8 cellular contexts compared by ENCODE assay signal in the genomic region with DNA sequence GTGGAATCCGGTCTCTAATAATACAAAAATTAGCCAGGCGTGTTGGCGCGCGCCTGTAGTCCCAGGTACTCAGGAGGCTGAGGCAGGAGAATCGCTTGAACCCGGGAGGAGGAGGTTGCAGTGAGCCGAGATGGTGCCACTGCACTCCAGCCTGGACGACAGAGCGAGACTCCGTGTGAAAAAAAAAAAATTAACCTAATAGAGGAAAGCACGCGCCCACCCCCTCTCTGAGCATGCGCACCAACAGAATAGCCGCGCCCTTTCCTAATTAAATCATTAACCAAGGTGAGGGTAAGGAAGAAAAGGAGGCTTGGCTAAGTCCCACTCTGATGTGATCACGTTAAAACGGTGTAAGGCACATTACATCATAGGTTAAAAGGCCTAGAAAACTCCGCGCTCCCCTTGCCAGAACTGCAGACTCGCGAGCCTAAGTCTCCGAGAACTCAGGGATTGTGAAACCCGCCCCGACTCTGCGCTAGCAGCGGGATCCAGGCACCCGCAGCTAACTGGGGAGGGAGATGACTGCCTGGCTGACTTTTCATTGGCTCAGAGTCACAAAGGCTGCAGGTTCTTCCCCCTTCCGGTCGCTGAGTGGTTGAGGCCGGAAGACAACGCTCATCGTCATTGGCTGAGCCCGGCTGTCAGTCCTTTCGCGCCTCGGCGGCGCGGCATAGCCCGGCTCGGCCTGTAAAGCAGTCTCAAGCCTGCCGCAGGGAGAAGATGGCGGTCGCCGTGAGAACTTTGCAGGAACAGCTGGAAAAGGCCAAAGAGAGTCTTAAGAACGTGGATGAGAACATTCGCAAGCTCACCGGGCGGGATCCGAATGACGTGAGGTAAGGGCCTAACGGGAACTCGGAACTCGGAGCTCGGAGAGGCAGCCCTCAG. TPM values are rescaled to one million over a fixed set of nuclear protein-coding genes. Genes with fewer than 3 reads are reported as not detected.
DNase-seq lines count a peak whose midpoint lies in the region; ATAC-seq and TF ChIP-seq lines count a peak whose summit lies in the region.

A gene (plus strand): TSS at position 695 of the 885 bp plus-strand sequence. CDS start 26 bp downstream, at position 721.

- no peaks in the 10 kb centered on the region for H3K27me3 ChIP-seq in fibroblast of lung (ENCODE audit: control insufficient read depth, insufficient read depth, low read length)
- H3K27me3 ChIP-seq in naive thymus-derived CD4-positive, alpha-beta T cell (ENCODE audit: control insufficient read depth in 2 of 2, insufficient read depth in 2 of 2, low read length in 2 of 2): no peaks in the 10 kb centered on the region

- peak within 1 kb of the TSS; percentile 93 for H3K27ac ChIP-seq in RWPE1
- H3K27ac ChIP-seq in fibroblast of lung (ENCODE audit: insufficient read depth, low read length): peak within 1 kb of the TSS; percentile 96
- H3K27ac ChIP-seq in naive thymus-derived CD4-positive, alpha-beta T cell (ENCODE audit: low read depth, low read length): peak within 1 kb of the TSS; percentile 90

- peak within 1 kb of the TSS; percentile 92 for H3K4me3 Mint-ChIP-seq in activated T-helper 17 cell treated with anti-CD3 and anti-CD28 coated beads, Interleukin-2, amount 50 U/mL, for 72 hours
- H3K4me3 Mint-ChIP-seq in naive thymus-derived CD4-positive, alpha-beta T cell: peak within 1 kb of the TSS; percentile 95 to 100 (median 99)
- H3K4me3 Mint-ChIP-seq in stimulated activated naive B cell treated with anti-CD40 and anti-IgM and Interleukin-4, amounts not matched to agents 10 μg/mL and 1 μg/mL and 100 μg/mL, for 72 hours: peak within 1 kb of the TSS; percentile 92 to 98

- peaks cover 29% of the 10 kb centered on the region for H3K79me2 ChIP-seq in fibroblast of lung (ENCODE audit: control insufficient read depth, insufficient read depth, low read length)

- no peak for TF ChIP-seq CTCF in LNCaP clone FGC (IDR thresholded peaks at IDR 0.05; ENCODE audit: control insufficient read depth, extremely low read depth, insufficient read depth)
- no peak for TF ChIP-seq CTCF in RWPE1 (conservative IDR thresholded peaks at IDR 0.05; ENCODE audit: low read depth)
- no peak for TF ChIP-seq CTCF in fibroblast of lung (conservative IDR thresholded peaks at IDR 0.05 in 1 of 2, IDR thresholded peaks at IDR 0.05 in 1 of 2; ENCODE audit: low read depth in 1 of 2, low read length in 2 of 2)

- no peaks in the 10 kb centered on the region for H3K27me3 Mint-ChIP-seq in activated T-helper 17 cell treated with anti-CD3 and anti-CD28 coated beads, Interleukin-2, amount 50 U/mL, for 72 hours
- no peaks in the 10 kb centered on the region for H3K27me3 Mint-ChIP-seq in naive thymus-derived CD4-positive, alpha-beta T cell
- no peaks in the 10 kb centered on the region for H3K27me3 Mint-ChIP-seq in stimulated activated naive B cell treated with anti-CD40 and anti-IgM and Interleukin-4, amounts not matched to agents 10 μg/mL and 1 μg/mL and 100 μg/mL, for 72 hours

- peak within 1 kb of the TSS; percentile 98 for H3K27ac Mint-ChIP-seq in activated T-helper 17 cell treated with anti-CD3 and anti-CD28 coated beads, Interleukin-2, amount 50 U/mL, for 72 hours
- peak within 1 kb of the TSS; percentile 96 to 100 (median 99) for H3K27ac Mint-ChIP-seq in naive thymus-derived CD4-positive, alpha-beta T cell
- peak within 1 kb of the TSS; percentile 100 for H3K27ac Mint-ChIP-seq in stimulated activated naive B cell treated with anti-CD40 and anti-IgM and Interleukin-4, amounts not matched to agents 10 μg/mL and 1 μg/mL and 100 μg/mL, for 72 hours

- intact Hi-C loops in naive thymus-derived CD4-positive, alpha-beta T cell (cut with micrococcal nuclease): loop anchor here (1.0 to 5.0 kb wide), 7 partner anchors 54 to 1110 kb away; a partner anchor contains a TSS

- peaks cover 10% of the 10 kb centered on the region for H3K4me1 ChIP-seq in fibroblast of lung (ENCODE audit: control insufficient read depth, extremely low read depth, insufficient read depth, low read length)
- peaks cover 16 to 28% of the 10 kb centered on the region in 2 donors for H3K4me1 ChIP-seq in naive thymus-derived CD4-positive, alpha-beta T cell (ENCODE audit: control insufficient read depth in 2 of 2, insufficient read depth in 2 of 2, low read length in 2 of 2)

- H3K36me3 Mint-ChIP-seq in activated T-helper 17 cell treated with anti-CD3 and anti-CD28 coated beads, Interleukin-2, amount 50 U/mL, for 72 hours (ENCODE audit: low read depth): peaks cover 6% of the 10 kb centered on the region
- H3K36me3 Mint-ChIP-seq in naive thymus-derived CD4-positive, alpha-beta T cell: peaks cover 10 to 35% (median 23%) of the 10 kb centered on the region in 5 donors
- peaks cover 27 to 39% of the 10 kb centered on the region in 2 donors for H3K36me3 Mint-ChIP-seq in stimulated activated naive B cell treated with anti-CD40 and anti-IgM and Interleukin-4, amounts not matched to agents 10 μg/mL and 1 μg/mL and 100 μg/mL, for 72 hours

- H2AFZ ChIP-seq in fibroblast of lung (ENCODE audit: low read length): peak within 1 kb of the TSS; percentile 78

- H3K4me3 ChIP-seq in LNCaP clone FGC (ENCODE audit: low read depth, low read length) (peak within 1 kb of the TSS; percentile 74), fibroblast of lung (replicated peaks in 1 of 4; ENCODE audit: control extremely low read depth in 1 of 4, insufficient read depth in 1 of 4, low read depth in 3 of 4, low read length in 4 of 4) (peak within 1 kb of the TSS; percentile 50 to 97 (median 80))
- H3K4me3 ChIP-seq in naive thymus-derived CD4-positive, alpha-beta T cell (ENCODE audit: low read length): peak within 1 kb of the TSS; percentile 80

- ATAC-seq in activated T-helper 17 cell treated with anti-CD3 and anti-CD28 coated beads, Interleukin-2, amount 50 U/mL, for 72 hours (replicated peaks): peak; percentile 93
- ATAC-seq in naive thymus-derived CD4-positive, alpha-beta T cell: peak; percentile 94
- peak; percentile 88 to 89 for ATAC-seq in stimulated activated naive B cell treated with anti-CD40 and anti-IgM and Interleukin-4, amounts not matched to agents 10 μg/mL and 1 μg/mL and 100 μg/mL, for 72 hours (replicated peaks)

- peak within 1 kb of the TSS; percentile 90 for H3K4me2 ChIP-seq in fibroblast of lung (ENCODE audit: extremely low read depth, insufficient read depth, low read length)

- H3K4me1 Mint-ChIP-seq in activated T-helper 17 cell treated with anti-CD3 and anti-CD28 coated beads, Interleukin-2, amount 50 U/mL, for 72 hours: peaks cover 16% of the 10 kb centered on the region
- H3K4me1 Mint-ChIP-seq in naive thymus-derived CD4-positive, alpha-beta T cell: peaks cover 27 to 74% (median 50%) of the 10 kb centered on the region in 7 donors
- peaks cover 9 to 27% of the 10 kb centered on the region in 2 donors for H3K4me1 Mint-ChIP-seq in stimulated activated naive B cell treated with anti-CD40 and anti-IgM and Interleukin-4, amounts not matched to agents 10 μg/mL and 1 μg/mL and 100 μg/mL, for 72 hours

- H3K36me3 ChIP-seq in fibroblast of lung (ENCODE audit: control insufficient read depth, insufficient read depth, low read length): peaks cover 7% of the 10 kb centered on the region
- peaks cover 17 to 43% (median 32%) of the 10 kb centered on the region in 3 experiments for H3K36me3 ChIP-seq in naive thymus-derived CD4-positive, alpha-beta T cell (ENCODE audit: control insufficient read depth in 2 of 3, insufficient read depth in 3 of 3, low read length in 3 of 3)

- no peaks in the 10 kb centered on the region for H3K9me3 Mint-ChIP-seq in activated T-helper 17 cell treated with anti-CD3 and anti-CD28 coated beads, Interleukin-2, amount 50 U/mL, for 72 hours
- H3K9me3 Mint-ChIP-seq in naive thymus-derived CD4-positive, alpha-beta T cell: peaks cover 0 to 4% (median 0%) of the 10 kb centered on the region in 11 donors
- no peaks in the 10 kb centered on the region for H3K9me3 Mint-ChIP-seq in stimulated activated naive B cell treated with anti-CD40 and anti-IgM and Interleukin-4, amounts not matched to agents 10 μg/mL and 1 μg/mL and 100 μg/mL, for 72 hours

- H3K9me3 ChIP-seq in fibroblast of lung (ENCODE audit: control insufficient read depth, insufficient read depth, low read depth, low read length): no peaks in the 10 kb centered on the region
- no peaks in the 10 kb centered on the region for H3K9me3 ChIP-seq in naive thymus-derived CD4-positive, alpha-beta T cell (ENCODE audit: control insufficient read depth in 2 of 3, low read length in 3 of 3)

- POLR2A ChIA-PET in RWPE1 (lab: Yijun Ruan, JAX; ENCODE audit: low non-redundant PET): interaction anchor here (0.8 kb wide), 1 partner anchor 92 kb away, joined by 4 read pairs; no protein-coding TSS in a partner anchor
- POLR2A ChIA-PET in naive thymus-derived CD4-positive, alpha-beta T cell (lab: Charles Lee): interaction anchor here (0.6 to 4.5 kb wide), 10 partner anchors 33 to 257 kb away, joined by 3 to 37 read pairs (median 7); a partner anchor contains a TSS

- H4K20me1 ChIP-seq in fibroblast of lung (ENCODE audit: control insufficient read depth, extremely low read depth, insufficient read depth, low read length): no peaks in the 10 kb centered on the region

- CTCF ChIA-PET in RWPE1 (lab: Yijun Ruan, JAX): interaction anchor here (0.6 kb wide), 1 partner anchor 91 kb away, joined by 9 read pairs; no protein-coding TSS in a partner anchor
- CTCF ChIA-PET in naive thymus-derived CD4-positive, alpha-beta T cell (lab: Charles Lee): no interaction called here

- DNase-seq in Daoy (ENCODE audit: low read depth) (peak; percentile 100), GOT3 (lab: John Stamatoyannopoulos, UW) (peak; percentile 81), LNCaP clone FGC (ENCODE audit: low read depth) (peak; percentile 100), RWPE1 (ENCODE audit: low spot score) (peak; percentile 97), fibroblast of lung (ENCODE audit: low read depth in 2 of 2) (peak; percentile 100)
- DNase-seq in naive thymus-derived CD4-positive, alpha-beta T cell: peak; percentile 83 to 99 (median 98)
- DNase-seq in stimulated activated naive B cell treated with anti-CD40 and anti-IgM and Interleukin-4, amounts not matched to agents 10 μg/mL and 1 μg/mL and 100 μg/mL, for 72 hours: peak; percentile 99

- peak within 1 kb of the TSS; percentile 98 for H3K9ac ChIP-seq in fibroblast of lung (ENCODE audit: insufficient read depth, low read length)

RNA-seq across cellular contexts. Expression of the gene that starts here (rescaled TPM):
- 43.9 and 47.2 TPM in 2 replicates for total RNA-seq in Daoy (2014; rRNA removed; shearing (Covaris generic))
- total RNA-seq in activated T-helper 17 cell treated with anti-CD3 and anti-CD28 coated beads, Interleukin-2, amount 50 U/mL, for 72 hours: 10 to 100 TPM; 65.1 to 98.0 TPM
- total RNA-seq in fibroblast of lung: 13.1 and 14.4 TPM in 2 replicates
- polyA plus RNA-seq in fibroblast of lung: 14.9 and 16.0 TPM in 2 replicates
- 27.0 and 29.2 TPM in 2 replicates for polyA plus RNA-seq in fibroblast of lung (2012)
- 4.2 and 8.9 TPM in 2 replicates for polyA minus RNA-seq in fibroblast of lung (ENCODE audit: low replicate concordance)
- total RNA-seq in naive thymus-derived CD4-positive, alpha-beta T cell: 100 to 1,000 TPM in 3 of 5 experiments, 10 to 100 TPM in 2; 80.1 to 120 (median 102) TPM
- polyA plus RNA-seq in naive thymus-derived CD4-positive, alpha-beta T cell: 10 to 100 TPM; 25.2 to 31.7 TPM

Comparison
In these comparisons a context has a peak if more than half of its experiments do, and no peak if none do; other contexts are left out.
1. Peak in every context shown above with its lines: DNase-seq, ATAC-seq, H3K4me3 ChIP-seq and H3K27ac ChIP-seq.